In the genomic region with DNA sequence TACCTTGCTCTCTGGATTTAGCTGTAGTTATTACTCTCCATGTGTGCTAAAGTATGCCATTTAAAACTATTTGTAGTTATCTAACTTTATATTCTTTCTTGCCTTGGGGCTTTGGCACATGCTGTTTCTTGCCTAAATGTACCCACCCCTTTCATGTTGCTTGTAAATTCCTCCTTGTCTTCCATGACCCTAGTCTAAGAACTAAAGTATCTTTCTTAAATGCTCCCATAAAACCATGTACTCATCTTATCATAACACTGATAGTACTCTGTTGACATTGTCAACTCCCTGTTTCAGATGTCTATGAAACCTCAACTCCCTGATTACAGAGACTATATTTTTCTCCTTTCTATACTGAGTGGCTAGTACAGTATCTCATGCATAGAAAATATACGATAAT, we compare ENCODE assay signal across 6 cellular contexts.
"Had no signal": no experiment of that assay in that cellular context is flagged by ENCODE, and none has a peak within 500 bp of the region (broad histone marks: within the 10 kb centered on the region; RNA-seq: fewer than 3 reads in every experiment).

No MANE protein-coding gene starts in this region.

- FAIRE-seq: HepG2, HTR-8/SVneo, K562 had no signal

- H3K4me3 ChIP-seq: K562 had no signal

- H3K27ac ChIP-seq: HL-60 had no signal

- DNase-seq: IMR-90, KBM-7 had no signal
